Comparison of ENCODE assay signal across 1 cellular context in genomic region chr12:102470964-102471363, GRCh38.
TF ChIP-seq lines count a peak whose summit lies in the region.

No MANE protein-coding gene starts in this region.

TF ChIP-seq in IMR-90, 13 proteins besides CTCF, POLR2A, EP300 and RAD21:
- no peak for TF ChIP-seq NFE2L2 (IDR thresholded peaks at IDR 0.05; ENCODE audit: low read depth, low read length)
- no peak for TF ChIP-seq MXI1 (IDR thresholded peaks at IDR 0.05; ENCODE audit: borderline replicate concordance, low read depth, low read length)
- no peak for TF ChIP-seq BHLHE40 (IDR thresholded peaks at IDR 0.05; ENCODE audit: low read depth, low read length)
- TF ChIP-seq SMC3 (IDR thresholded peaks at IDR 0.05; ENCODE audit: low read depth, low read length): no peak
- no peak for TF ChIP-seq RCOR1 (IDR thresholded peaks at IDR 0.05; ENCODE audit: insufficient replicate concordance, low read length)
- no peak for TF ChIP-seq RFX5 (IDR thresholded peaks at IDR 0.05; ENCODE audit: low read depth, low read length)
- TF ChIP-seq MAZ (IDR thresholded peaks at IDR 0.05; ENCODE audit: borderline replicate concordance, low read depth, low read length): no peak
- no peak for TF ChIP-seq FOS (IDR thresholded peaks at IDR 0.05; ENCODE audit: low read depth, low read length)
- no peak for TF ChIP-seq CHD1 (IDR thresholded peaks at IDR 0.05; ENCODE audit: low read depth, low read length)
- no peak for TF ChIP-seq CEBPB (IDR thresholded peaks at IDR 0.05; ENCODE audit: low read depth, low read length)
- TF ChIP-seq USF2 (IDR thresholded peaks at IDR 0.05; ENCODE audit: low read depth, low read length): no peak
- no peak for TF ChIP-seq MAFK (IDR thresholded peaks at IDR 0.05; ENCODE audit: low read depth, low read length)
- TF ChIP-seq ELK1 (IDR thresholded peaks at IDR 0.05; ENCODE audit: borderline replicate concordance, low read depth, low read length): no peak
